Comparison of ENCODE assay signal across 8 cellular contexts in the genomic region with DNA sequence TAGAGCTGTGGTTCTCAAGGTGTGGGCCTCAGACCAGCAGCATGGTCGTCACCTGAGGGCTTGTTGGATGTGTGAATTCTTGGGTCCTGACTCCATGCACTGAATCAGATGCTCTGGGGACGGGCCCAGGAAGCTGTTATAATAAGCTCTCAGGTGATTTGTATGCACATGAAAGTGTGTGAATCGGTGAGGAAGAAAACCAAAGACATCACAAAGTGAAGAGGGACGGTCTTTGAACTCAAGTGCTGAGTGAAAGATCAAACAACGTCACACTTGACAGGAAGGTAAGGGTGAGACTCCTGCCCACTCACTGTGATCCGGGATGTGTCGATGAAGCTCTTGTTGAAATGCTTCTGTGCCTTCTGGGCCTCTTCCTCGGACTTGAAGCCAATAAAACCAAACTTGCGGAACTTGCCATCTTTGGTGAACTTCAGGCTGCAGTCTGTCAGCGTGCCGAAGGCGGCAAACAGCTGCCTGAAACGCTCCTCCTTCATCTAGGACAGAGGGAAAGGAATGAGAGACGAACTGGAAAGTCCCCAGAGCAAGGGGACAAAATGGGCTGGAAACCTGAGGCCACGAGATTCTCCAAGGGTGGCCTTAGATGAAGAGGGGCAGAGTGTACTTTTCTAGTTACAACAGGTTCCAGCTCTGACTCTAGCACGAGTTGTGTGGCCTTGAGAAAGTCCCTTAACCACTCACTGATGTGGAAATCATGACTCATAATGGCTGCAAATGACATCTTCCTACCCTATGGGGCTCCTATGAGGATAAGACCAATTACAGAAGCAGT. TPM values are rescaled to one million over a fixed set of nuclear protein-coding genes. Genes with fewer than 3 reads are reported as not detected.
A peak's percentile ranks its signal among the peaks of the same experiment; 100 is the strongest.
DNase-seq lines count a peak whose midpoint lies in the region; FAIRE-seq lines count a peak whose summit lies in the region.
"Had no signal": no experiment of that assay in that cellular context is flagged by ENCODE, and none has a peak within 500 bp of the region (broad histone marks: within the 10 kb centered on the region; RNA-seq: fewer than 3 reads in every experiment).

No MANE protein-coding gene starts in this region.

- H3K27ac ChIP-seq in small intestine (ENCODE audit: low read depth in 1 of 2, low read length in 1 of 2): no peak overlapping the region

- no peak overlapping the region for H3K4me3 ChIP-seq in adipocyte (ENCODE audit: low read length)
- no peak overlapping the region for H3K4me3 ChIP-seq in small intestine (ENCODE audit: low read depth in 1 of 2, low read length in 2 of 2)

- DNase-seq in GM19239 (ENCODE audit: insufficient read length, low spot score): no peak
- DNase-seq in M059J (ENCODE audit: low read depth): peak; percentile 55
- peak; percentile 27 for DNase-seq in adipocyte (ENCODE audit: low read depth)
- peak; percentile 23 to 24 for DNase-seq in stimulated activated CD4-positive, alpha-beta T cell treated with anti-CD3 and anti-CD28 coated beads, Interleukin-4, amount 100 ng/mL, for 48 hours (ENCODE audit: low read depth in 2 of 2)
- DNase-seq in GOT3 (lab: John Stamatoyannopoulos, UW): no peak
- no peak for DNase-seq in HPDE6-E6E7 (ENCODE audit: extremely low spot score)
- no peak for DNase-seq in small intestine
- DNase-seq: effector memory CD8-positive, alpha-beta T cell had no signal

- peak; percentile 66 for FAIRE-seq in GM19239 (lab: Jason Lieb, UNC)
- no peak for FAIRE-seq in small intestine (lab: Jason Lieb, UNC)

- H3K36me3 ChIP-seq in adipocyte (ENCODE audit: control insufficient read depth, insufficient read depth, low read length, severe bottlenecking): peaks cover 47% of the 10 kb centered on the region
- H3K36me3 ChIP-seq in small intestine (ENCODE audit: control insufficient read depth in 2 of 2, insufficient read depth in 2 of 2, low read length in 2 of 2): peaks cover 16 to 17% of the 10 kb centered on the region in 2 donors

- H3K9ac ChIP-seq in adipocyte (ENCODE audit: low read length): no peak overlapping the region

- H3K27me3 ChIP-seq in adipocyte (replicated peaks; ENCODE audit: control insufficient read depth, insufficient read depth, low read length): no peaks in the 10 kb centered on the region
- no peaks in the 10 kb centered on the region for H3K27me3 ChIP-seq in small intestine (ENCODE audit: control insufficient read depth in 2 of 2, insufficient read depth in 2 of 2, low read length in 2 of 2)

- WGBS in small intestine, 3 donors: 76 to 83% (median 77%) methylated on average over 16 of the region's 16 CpGs

- H3K4me1 ChIP-seq in adipocyte (ENCODE audit: control insufficient read depth, insufficient read depth, low read length): peaks cover 24% of the 10 kb centered on the region
- H3K4me1 ChIP-seq in small intestine (ENCODE audit: control insufficient read depth in 2 of 2, insufficient read depth in 1 of 2, low read depth in 1 of 2, low read length in 1 of 2): peaks cover 3 to 8% of the 10 kb centered on the region in 2 donors

- H3K9me3 ChIP-seq in adipocyte (ENCODE audit: control insufficient read depth, low read length) (no peaks in the 10 kb centered on the region), small intestine (ENCODE audit: control insufficient read depth, low read depth) (no peaks in the 10 kb centered on the region)

RNA-seq across cellular contexts. Expression of a gene that starts 4.0 kb away (rescaled TPM):
- 7.9 and 13.1 TPM in 2 replicates for total RNA-seq in M059J (2014; rRNA removed; shearing (Covaris generic))
- 10 to 100 TPM in 2 of 3 donors, 1 to 10 TPM in 1; 10.0 to 14.8 (median 14.5) TPM for polyA plus RNA-seq in small intestine

Comparison
In these comparisons a context has a peak if more than half of its experiments do, and no peak if none do; other contexts are left out.
1. DNase-seq: peak in M059J (single experiment), adipocyte (single experiment) and stimulated activated CD4-positive, alpha-beta T cell treated with anti-CD3 and anti-CD28 coated beads, Interleukin-4, amount 100 ng/mL, for 48 hours (2 of 2); none in GM19239 (single experiment), GOT3 (single experiment), HPDE6-E6E7 (single experiment) and small intestine (single experiment).